ENCODE assay signal across 8 cellular contexts in the genomic region with DNA sequence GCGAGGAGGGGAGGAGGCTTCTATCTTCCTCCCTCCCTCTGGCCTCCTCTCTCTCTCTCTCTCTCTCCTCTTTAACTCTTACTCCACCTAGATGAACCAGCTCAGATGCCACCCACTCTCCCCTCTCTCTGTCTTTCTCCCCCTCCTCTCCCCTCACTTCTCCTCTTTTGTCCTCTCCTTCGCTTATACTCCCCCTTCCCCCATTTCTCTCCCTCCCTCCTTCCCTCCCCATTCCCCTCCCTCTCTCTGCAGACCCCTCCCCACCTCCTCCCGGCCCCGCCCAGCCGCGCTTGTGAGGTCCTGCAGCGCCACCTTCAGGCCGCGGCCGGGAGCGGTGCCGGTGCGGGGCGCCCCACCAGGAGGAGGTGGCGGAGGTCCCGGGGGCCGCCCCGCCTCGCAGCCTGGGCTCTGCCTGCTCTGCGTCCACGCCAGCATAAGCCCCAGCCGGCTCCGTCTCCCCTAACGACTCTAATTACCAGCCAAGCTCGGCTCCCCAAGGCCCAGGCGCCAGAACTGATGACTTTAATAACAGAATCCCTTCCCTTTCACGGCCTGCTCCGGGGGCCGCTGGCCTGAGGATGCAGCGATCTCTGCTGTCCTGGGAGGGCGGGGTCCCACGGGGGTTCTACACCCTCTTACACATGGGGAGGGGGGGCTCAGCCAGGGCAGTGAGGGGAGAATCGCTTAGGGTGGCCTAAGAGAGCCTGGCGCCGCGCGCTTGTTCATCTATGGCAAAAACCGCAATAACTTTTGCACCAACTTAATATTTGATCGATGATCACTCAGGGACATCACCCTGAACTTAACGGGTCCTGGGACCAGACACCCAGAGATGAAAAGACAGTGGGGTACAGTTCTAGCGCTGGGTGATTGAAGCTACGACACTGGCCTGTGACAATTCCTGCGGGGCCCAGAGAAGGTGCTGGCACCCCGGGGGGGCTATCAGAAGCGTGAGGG.
DNase-seq lines count a peak whose midpoint lies in the region; ATAC-seq and TF ChIP-seq lines count a peak whose summit lies in the region.

No MANE protein-coding gene starts in this region.

- H4K91ac ChIP-seq in mesenchymal stem cell (ENCODE audit: low read length) = peak overlapping the region; percentile 82

- H3K4me2 ChIP-seq in mesenchymal stem cell (ENCODE audit: low read length, poor library complexity, severe bottlenecking) = peak overlapping the region; percentile 46

- H3K9me3 ChIP-seq in mesenchymal stem cell (ENCODE audit: control insufficient read depth, low read length) (peaks cover 3% of the 10 kb centered on the region), tibial nerve (peaks cover 0 to 1% (median 0%) of the 10 kb centered on the region in 4 donors)

- peak overlapping the region; percentile 84 for H3K27ac ChIP-seq in mesenchymal stem cell (ENCODE audit: low read length, poor library complexity, severe bottlenecking)
- H3K27ac ChIP-seq in tibial nerve = no peak overlapping the region

- peak overlapping the region in 1 of 2 experiments; percentile 56 for H3K4me3 ChIP-seq in mesenchymal stem cell (ENCODE audit: insufficient read depth in 1 of 2, low read depth in 1 of 2, low read length in 2 of 2)
- no peak overlapping the region for H3K4me3 ChIP-seq in tibial nerve

- 33% methylated on average over 37 of the region's 45 CpGs for WGBS in mesenchymal stem cell
- WGBS in tibial nerve, 2 donors = 22 to 23% methylated on average over 42 to 45 of the region's 45 CpGs

- H3K9ac ChIP-seq in mesenchymal stem cell (ENCODE audit: low read length) = peak overlapping the region; percentile 47

- H3K4me1 ChIP-seq in mesenchymal stem cell (ENCODE audit: control insufficient read depth, insufficient read depth, low read depth, low read length) (peaks cover 33% of the 10 kb centered on the region), tibial nerve (peaks cover 0 to 38% (median 13%) of the 10 kb centered on the region in 4 donors)

- H3K4ac ChIP-seq in mesenchymal stem cell (ENCODE audit: low read depth in 1 of 2, low read length in 2 of 2) = peak overlapping the region in 1 of 2 experiments; percentile 29

- H2BK120ac ChIP-seq in mesenchymal stem cell (ENCODE audit: low read depth, low read length) = peak overlapping the region; percentile 9

- ATAC-seq in HG02973 (IDR thresholded peaks at IDR 0.05; ENCODE audit: unreplicated experiment) = no peak

- TF ChIP-seq EP300 in tibial nerve (IDR thresholded peaks at IDR 0.05) = no peak

- no peak overlapping the region for H3K23ac ChIP-seq in mesenchymal stem cell (ENCODE audit: low read length in 2 of 2)

- H2AK5ac ChIP-seq in mesenchymal stem cell (ENCODE audit: low read length, severe bottlenecking) = no peak overlapping the region

- H3K18ac ChIP-seq in mesenchymal stem cell (ENCODE audit: low read depth in 1 of 2, low read length in 2 of 2) = peak overlapping the region; percentile 25 to 64

- H2BK5ac ChIP-seq in mesenchymal stem cell (ENCODE audit: low read depth, low read length, poor library complexity, severe bottlenecking) = no peak overlapping the region

- DNase-seq in SHP77 (lab: John Stamatoyannopoulos, UW) (peak; percentile 39 to 44), SHP77 treated with DMSO at 0.1 percent for 48 hours (lab: John Stamatoyannopoulos, UW) (no peak), RPMI7951 (ENCODE audit: low read depth) (peak; percentile 52), ecto neural progenitor cell (ENCODE audit: low spot score) (peak; percentile 94), mesenchymal stem cell (peak; percentile 63), tibial nerve (ENCODE audit: low spot score in 2 of 2) (peak in 1 of 2 donors; percentile 34), NCI-H2029 treated with DMSO at 0.1 percent for 48 hours (lab: John Stamatoyannopoulos, UW) (no peak)

- TF ChIP-seq POLR2A in tibial nerve (IDR thresholded peaks at IDR 0.05) = no peak

- H3K36me3 ChIP-seq in mesenchymal stem cell (ENCODE audit: control insufficient read depth in 1 of 2, insufficient read depth in 2 of 2, low read depth in 1 of 2, low read length in 2 of 2) (no peaks in the 10 kb centered on the region), tibial nerve (no peaks in the 10 kb centered on the region)

- peak overlapping the region; percentile 61 to 81 for H2BK12ac ChIP-seq in mesenchymal stem cell (ENCODE audit: low read length in 2 of 2)

- H3K14ac ChIP-seq in mesenchymal stem cell (ENCODE audit: low read length in 2 of 2) = no peak overlapping the region

- H3K79me1 ChIP-seq in mesenchymal stem cell (replicated peaks; ENCODE audit: low read length, poor library complexity, severe bottlenecking) = no peaks in the 10 kb centered on the region

- peak; percentile 51 to 75 (median 64) for TF ChIP-seq CTCF in tibial nerve (IDR thresholded peaks at IDR 0.05)

- H3K27me3 ChIP-seq in mesenchymal stem cell (ENCODE audit: control insufficient read depth in 1 of 2, insufficient read depth in 1 of 2, low read length in 2 of 2) (peaks cover 6 to 8% of the 10 kb centered on the region in 2 experiments), tibial nerve (peaks cover 0 to 11% of the 10 kb centered on the region in 2 donors)

- peak overlapping the region; percentile 82 for H2BK15ac ChIP-seq in mesenchymal stem cell (ENCODE audit: low read depth, poor library complexity, severe bottlenecking)

- peak overlapping the region; percentile 45 for H4K8ac ChIP-seq in mesenchymal stem cell (ENCODE audit: low read length)

- H2AFZ ChIP-seq in mesenchymal stem cell (ENCODE audit: low read depth, low read length) = peak overlapping the region; percentile 30

Comparison
In these comparisons a context has a peak if more than half of its experiments do, and no peak if none do; other contexts are left out.
1. DNase-seq: peak in SHP77 (2 of 2), RPMI7951 (single experiment), ecto neural progenitor cell (single experiment) and mesenchymal stem cell (single experiment); none in SHP77 treated with DMSO at 0.1 percent for 48 hours (single experiment) and NCI-H2029 treated with DMSO at 0.1 percent for 48 hours (single experiment).